In genomic region chr1:17687125-17687524, GRCh38 we compare ENCODE assay signal across 19 cellular contexts.
"Had no signal": no experiment of that assay in that cellular context is flagged by ENCODE, and none has a peak within 500 bp of the region (broad histone marks: within the 10 kb centered on the region; RNA-seq: fewer than 3 reads in every experiment).

No MANE protein-coding gene starts in this region.

- H3K4me3 ChIP-seq: body of pancreas, heart right ventricle, lower lobe of right lung, sigmoid colon, spleen, upper lobe of left lung had no signal

- H3K4me1 ChIP-seq: lower lobe of right lung, upper lobe of left lung had no signal

- H3K27me3 ChIP-seq: body of pancreas, heart right ventricle, sigmoid colon, spleen, upper lobe of left lung had no signal

- ATAC-seq: lower lobe of right lung; naive thymus-derived CD4-positive, alpha-beta T cell; WTC11 had no signal

- H3K27ac ChIP-seq: body of pancreas, heart right ventricle, lower lobe of right lung, sigmoid colon, spleen, upper lobe of left lung had no signal

- DNase-seq: activated gamma-delta T cell treated with Interleukin-2 at 50 U/mL for 16 hours; activated T-cell treated with anti-CD3 and anti-CD28 coated beads, Interleukin-2, amount 50 U/mL, for 1 hour; anterior cingulate cortex; body of pancreas; effector CD4-positive, alpha-beta T cell; heart right ventricle; islet precursor cell; lower lobe of right lung; mesendoderm; naive thymus-derived CD4-positive, alpha-beta T cell; occipital lobe; posterior cingulate gyrus; sigmoid colon; spleen; stimulated activated CD4-positive, alpha-beta T cell treated with anti-CD3 and anti-CD28 coated beads, Interleukin-4, amount 100 ng/mL, for 1 hour; stimulated activated naive CD4-positive, alpha-beta T cell; T-helper 1 cell; upper lobe of left lung had no signal

- H3K9me3 ChIP-seq: body of pancreas, heart right ventricle, lower lobe of right lung, sigmoid colon, spleen, upper lobe of left lung had no signal
